Comparison of ENCODE assay signal across 11 cellular contexts in the genomic region with DNA sequence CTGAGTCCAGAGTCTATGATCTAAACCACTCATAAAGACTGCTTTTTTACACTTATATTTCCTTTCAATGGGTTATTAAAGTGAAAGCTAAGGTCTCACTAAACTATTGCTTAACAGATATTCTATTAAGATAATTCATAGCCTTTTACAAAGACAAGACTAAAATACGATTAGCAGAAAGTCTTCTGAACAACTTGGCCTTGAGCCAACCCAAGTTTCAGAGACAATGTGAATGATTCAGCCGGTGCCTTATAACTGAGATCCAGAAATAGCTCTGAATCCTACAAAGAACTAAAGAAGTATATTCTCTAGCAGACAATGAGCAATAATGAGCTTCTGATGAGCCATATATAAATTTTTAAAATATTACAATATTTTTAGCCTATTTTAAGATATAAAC.
DNase-seq lines count a peak whose midpoint lies in the region; ATAC-seq lines count a peak whose summit lies in the region.
"Had no signal": no experiment of that assay in that cellular context is flagged by ENCODE, and none has a peak within 500 bp of the region (broad histone marks: within the 10 kb centered on the region; RNA-seq: fewer than 3 reads in every experiment).

No MANE protein-coding gene starts in this region.

- DNase-seq in AG20443 (ENCODE audit: low spot score) (peak; percentile 16), MV-4-11 (lab: John Stamatoyannopoulos, UW) (peak; percentile 72), amniotic stem cell (lab: John Stamatoyannopoulos, UW) (peak; percentile 7), kidney tubule cell (ENCODE audit: low spot score) (peak; percentile 59), NCI-H1105 treated with DMSO at 0.1 percent for 48 hours (lab: John Stamatoyannopoulos, UW) (no peak), NCI-H1417 (lab: John Stamatoyannopoulos, UW) (no peak)
- DNase-seq: CD4-positive, CD25-positive, alpha-beta regulatory T cell; left cardiac atrium; stimulated activated naive CD4-positive, alpha-beta T cell had no signal

- no peak for ATAC-seq in GM21360 (IDR thresholded peaks at IDR 0.05; ENCODE audit: unreplicated experiment)
- no peak for ATAC-seq in HG02798 (IDR thresholded peaks at IDR 0.05; ENCODE audit: poor library complexity, unreplicated experiment)

Comparison
In these comparisons a context has a peak if more than half of its experiments do, and no peak if none do; other contexts are left out.
1. DNase-seq: peak in AG20443 (single experiment), MV-4-11 (single experiment), amniotic stem cell (single experiment) and kidney tubule cell (single experiment); none in NCI-H1105 treated with DMSO at 0.1 percent for 48 hours (single experiment) and NCI-H1417 (0 of 3).